Comparison of ENCODE assay signal across 7 cellular contexts in the genomic region with DNA sequence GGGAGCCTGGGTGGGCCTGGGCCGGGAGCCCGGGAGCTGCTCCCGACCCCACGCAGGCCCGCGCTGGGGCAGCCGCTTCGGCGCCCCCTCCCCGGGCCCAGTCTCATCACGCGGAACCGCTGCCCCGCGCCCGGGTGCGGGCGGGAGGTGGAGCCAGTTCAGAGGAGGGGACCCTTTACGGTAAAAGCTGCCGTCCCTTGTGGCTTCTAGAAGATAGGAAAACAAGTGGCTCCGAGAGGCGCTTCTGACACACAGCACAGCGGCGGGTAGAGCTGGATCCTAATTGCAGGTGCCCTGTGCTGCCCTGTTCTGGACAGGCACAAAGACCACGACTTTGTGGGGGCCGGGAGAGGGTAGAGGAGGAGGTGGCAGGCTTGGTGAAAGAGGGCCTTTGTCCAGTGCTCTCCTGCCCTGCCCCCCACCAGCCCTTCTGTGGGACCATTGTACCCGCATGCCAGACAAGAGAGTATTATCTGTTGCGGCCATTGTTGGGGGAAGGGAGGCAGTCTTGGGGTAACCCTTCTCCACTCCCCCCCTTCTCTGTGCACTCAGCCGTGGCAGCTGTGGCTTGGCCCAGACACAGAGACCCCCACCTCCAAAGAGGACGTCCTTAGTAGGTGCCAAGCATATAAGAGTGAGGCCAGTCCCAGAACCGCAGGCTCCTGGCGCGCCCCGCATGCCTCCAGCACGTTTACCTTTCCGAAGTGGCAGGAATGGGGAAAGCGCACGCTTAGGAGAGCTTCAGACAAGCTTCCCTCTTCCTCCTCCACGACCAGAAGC. TPM values are rescaled to one million over a fixed set of nuclear protein-coding genes. Genes with fewer than 3 reads are reported as not detected.
DNase-seq lines count a peak whose midpoint lies in the region; ATAC-seq and TF ChIP-seq lines count a peak whose summit lies in the region.

No MANE protein-coding gene starts in this region.

- peak; percentile 4 for ATAC-seq in GM18520 (IDR thresholded peaks at IDR 0.05; ENCODE audit: unreplicated experiment)
- peak; percentile 4 for ATAC-seq in HG03442 (IDR thresholded peaks at IDR 0.05; ENCODE audit: unreplicated experiment)
- peak; percentile 11 for ATAC-seq in mucosa of descending colon

- H3K36me3 ChIP-seq in effector memory CD4-positive, alpha-beta T cell (ENCODE audit: control insufficient read depth, insufficient read depth, low read length) = peaks cover 13% of the 10 kb centered on the region
- no peaks in the 10 kb centered on the region for H3K36me3 ChIP-seq in mucosa of descending colon (ENCODE audit: low read depth)

- no peaks in the 10 kb centered on the region for H3K9me3 ChIP-seq in effector memory CD4-positive, alpha-beta T cell (ENCODE audit: control insufficient read depth, low read length)
- H3K9me3 ChIP-seq in mucosa of descending colon = no peaks in the 10 kb centered on the region

- intact Hi-C loops in mucosa of descending colon (cut with DNase I, micrococcal nuclease) = loop anchor here in 1 of 2 donors (10.0 kb wide), 1 partner anchor 147 kb away; a partner anchor contains a TSS

- DNase-seq in activated CD4-positive, alpha-beta T cell treated with anti-CD3 and anti-CD28 coated beads for 24 hours (ENCODE audit: low read depth in 2 of 2) = peak; percentile 24 to 29
- peak in 1 of 3 donors; percentile 9 for DNase-seq in effector memory CD4-positive, alpha-beta T cell
- DNase-seq in mucosa of descending colon = peak in 2 of 3 donors; percentile 34 to 61
- peak; percentile 65 to 98 (median 93) for DNase-seq in substantia nigra (lab: John Stamatoyannopoulos, UW)
- DNase-seq in LoVo (ENCODE audit: low spot score) = no peak

- no peaks in the 10 kb centered on the region for H3K27me3 ChIP-seq in effector memory CD4-positive, alpha-beta T cell (replicated peaks; ENCODE audit: control insufficient read depth, insufficient read depth, low read length, poor library complexity, severe bottlenecking)

- TF ChIP-seq CTCF in mucosa of descending colon (IDR thresholded peaks at IDR 0.05) = no peak

- H3K4me1 ChIP-seq in effector memory CD4-positive, alpha-beta T cell (ENCODE audit: control insufficient read depth, insufficient read depth, low read length, poor library complexity, severe bottlenecking) = peaks cover 22% of the 10 kb centered on the region
- H3K4me1 ChIP-seq in mucosa of descending colon (ENCODE audit: low read depth) = peaks cover 16% of the 10 kb centered on the region

- peak overlapping the region; percentile 75 for H3K27ac ChIP-seq in effector memory CD4-positive, alpha-beta T cell (ENCODE audit: insufficient read depth, low read length, poor library complexity, severe bottlenecking)
- peak overlapping the region; percentile 99 for H3K27ac ChIP-seq in substantia nigra (ENCODE audit: low read depth, low read length, poor library complexity, severe bottlenecking)

- H3K4me3 ChIP-seq in effector memory CD4-positive, alpha-beta T cell (ENCODE audit: insufficient read depth, low read depth, low read length, poor library complexity, severe bottlenecking) = peak overlapping the region; percentile 85
- peak overlapping the region; percentile 38 for H3K4me3 ChIP-seq in mucosa of descending colon

RNA-seq across cellular contexts. Expression of a gene that starts 0.7 kb away (rescaled TPM):
- total RNA-seq in mucosa of descending colon = 10 to 100 TPM; 44.1 to 88.0 (median 51.6) TPM

RNA-seq across cellular contexts. Expression of a gene that starts 36.9 kb away (rescaled TPM):
- total RNA-seq in mucosa of descending colon = 1 to 10 TPM in 1 of 3 donors, under 1 TPM in 1, not detected in 1; 0.34 to 2.1 TPM

RNA-seq across cellular contexts. Expression of a gene that starts 48.6 kb away (rescaled TPM):
- total RNA-seq in mucosa of descending colon = 10 to 100 TPM; 80.3 to 95.2 (median 81.5) TPM

RNA-seq across cellular contexts. Expression of a gene that starts 49.9 kb away (rescaled TPM):
- total RNA-seq in mucosa of descending colon = 100 to 1,000 TPM in 1 of 3 donors, 10 to 100 TPM in 2; 80.6 to 108 (median 86.7) TPM

RNA-seq across cellular contexts. Expression of a gene that starts 52.6 kb away (rescaled TPM):
- 10 to 100 TPM; 29.5 to 34.9 (median 31.1) TPM for total RNA-seq in mucosa of descending colon
